8 cellular contexts compared by ENCODE assay signal in genomic region chr18:37565985-37566478, GRCh38. TPM values are rescaled to one million over a fixed set of nuclear protein-coding genes. Genes with fewer than 3 reads are reported as not detected.
DNase-seq lines count a peak whose midpoint lies in the region; ATAC-seq and TF ChIP-seq lines count a peak whose summit lies in the region.

No MANE protein-coding gene starts in this region.

- H3K4me3 Mint-ChIP-seq in activated T-helper 2 cell treated with anti-CD3 and anti-CD28 coated beads, Interferon-gamma antibody, Interleukin-2, Interleukin-4, amounts not matched to agents 10 μg/mL and 5 μg/mL and 100 μg/mL, durations not matched to agents 14 hours and 24 hours and 36 hours (ENCODE audit: low read depth) = no peak overlapping the region

- H3K4me3 ChIP-seq in epithelial cell of proximal tubule (ENCODE audit: low read depth, low read length) = peak overlapping the region; percentile 65

- no peaks in the 10 kb centered on the region for H3K9me3 Mint-ChIP-seq in activated T-helper 2 cell treated with anti-CD3 and anti-CD28 coated beads, Interferon-gamma antibody, Interleukin-2, Interleukin-4, amounts not matched to agents 10 μg/mL and 5 μg/mL and 100 μg/mL, durations not matched to agents 14 hours and 24 hours and 36 hours

- no peak for TF ChIP-seq CTCF in GM10266 (IDR thresholded peaks at IDR 0.05; ENCODE audit: control insufficient read depth, insufficient read depth, low read depth, missing control alignments)
- TF ChIP-seq CTCF in epithelial cell of proximal tubule (conservative IDR thresholded peaks at IDR 0.05; ENCODE audit: low read depth, low read length) = no peak

- H3K27ac Mint-ChIP-seq in activated T-helper 2 cell treated with anti-CD3 and anti-CD28 coated beads, Interferon-gamma antibody, Interleukin-2, Interleukin-4, amounts not matched to agents 10 μg/mL and 5 μg/mL and 100 μg/mL, durations not matched to agents 14 hours and 24 hours and 36 hours = no peak overlapping the region

- H3K27me3 Mint-ChIP-seq in activated T-helper 2 cell treated with anti-CD3 and anti-CD28 coated beads, Interferon-gamma antibody, Interleukin-2, Interleukin-4, amounts not matched to agents 10 μg/mL and 5 μg/mL and 100 μg/mL, durations not matched to agents 14 hours and 24 hours and 36 hours (ENCODE audit: low read depth) = peaks cover 60% of the 10 kb centered on the region

- H3K4me1 Mint-ChIP-seq in activated T-helper 2 cell treated with anti-CD3 and anti-CD28 coated beads, Interferon-gamma antibody, Interleukin-2, Interleukin-4, amounts not matched to agents 10 μg/mL and 5 μg/mL and 100 μg/mL, durations not matched to agents 14 hours and 24 hours and 36 hours (ENCODE audit: low read depth) = peaks cover 3% of the 10 kb centered on the region

- ATAC-seq in HG03571 (IDR thresholded peaks at IDR 0.05; ENCODE audit: unreplicated experiment) = no peak

- no peaks in the 10 kb centered on the region for H3K36me3 Mint-ChIP-seq in activated T-helper 2 cell treated with anti-CD3 and anti-CD28 coated beads, Interferon-gamma antibody, Interleukin-2, Interleukin-4, amounts not matched to agents 10 μg/mL and 5 μg/mL and 100 μg/mL, durations not matched to agents 14 hours and 24 hours and 36 hours (ENCODE audit: low read depth)

- intact Hi-C loops in activated T-helper 2 cell treated with anti-CD3 and anti-CD28 coated beads, Interferon-gamma antibody, Interleukin-2, Interleukin-4, amounts not matched to agents 10 μg/mL and 5 μg/mL and 100 μg/mL, durations not matched to agents 14 hours and 24 hours and 36 hours (cut with micrococcal nuclease) = loop anchor here (10.0 kb wide), 1 partner anchor 81 kb away; no protein-coding TSS in a partner anchor

- DNase-seq in GM10266 (ENCODE audit: extremely low spot score) = peak; percentile 40
- peak; percentile 31 for DNase-seq in NCI-H526 treated with DMSO at 0.1 percent for 48 hours (lab: John Stamatoyannopoulos, UW)
- no peak for DNase-seq in epithelial cell of proximal tubule (ENCODE audit: low read depth)
- DNase-seq in myocyte (ENCODE audit: low read depth) = peak; percentile 35
- DNase-seq in activated T-helper 2 cell treated with anti-CD3 and anti-CD28 coated beads, Interferon-gamma antibody, Interleukin-2, Interleukin-4, amounts not matched to agents 10 μg/mL and 5 μg/mL and 100 μg/mL, durations not matched to agents 14 hours and 24 hours and 36 hours (ENCODE audit: low spot score) = no peak
- no peak for DNase-seq in HUDEP-2 (lab: John Stamatoyannopoulos, UW; ENCODE audit: unreplicated experiment in 76 of 76)
- no peak for DNase-seq in Kasumi-1 (lab: John Stamatoyannopoulos, UW)

RNA-seq across cellular contexts. Expression of gene CELF4, which starts 0.4 kb away (rescaled TPM):
- total RNA-seq in epithelial cell of proximal tubule (not detected in 2 replicates), myocyte (not detected in 2 replicates)
- polyA plus RNA-seq in myocyte (2012) = 0.09 TPM
- total RNA-seq in activated T-helper 2 cell treated with anti-CD3 and anti-CD28 coated beads, Interferon-gamma antibody, Interleukin-2, Interleukin-4, amounts not matched to agents 10 μg/mL and 5 μg/mL and 100 μg/mL, durations not matched to agents 14 hours and 24 hours and 36 hours = not detected in 2 replicates

Comparison
In these comparisons a context has a peak if more than half of its experiments do, and no peak if none do; other contexts are left out.
1. DNase-seq: peak in GM10266 (single experiment), NCI-H526 treated with DMSO at 0.1 percent for 48 hours (single experiment) and myocyte (single experiment); none in epithelial cell of proximal tubule (single experiment), activated T-helper 2 cell treated with anti-CD3 and anti-CD28 coated beads, Interferon-gamma antibody, Interleukin-2, Interleukin-4, amounts not matched to agents 10 μg/mL and 5 μg/mL and 100 μg/mL, durations not matched to agents 14 hours and 24 hours and 36 hours (single experiment), HUDEP-2 (0 of 76) and Kasumi-1 (0 of 2).